Comparison of ENCODE assay signal across 28 cellular contexts in genomic region chr4:164379694-164380093, GRCh38.
"Had no signal": no experiment of that assay in that cellular context is flagged by ENCODE, and none has a peak within 500 bp of the region (broad histone marks: within the 10 kb centered on the region; RNA-seq: fewer than 3 reads in every experiment).

No MANE protein-coding gene starts in this region.

- H3K36me3 Mint-ChIP-seq: immature natural killer cell; naive thymus-derived CD4-positive, alpha-beta T cell; neural progenitor cell; stimulated activated effector memory CD8-positive, alpha-beta T cell treated with anti-CD3 and anti-CD28 coated beads, Interleukin-12 subunit alpha, Interleukin-12 subunit beta, amount 100 ng/mL, for 72 hours had no signal

- H3K4me1 Mint-ChIP-seq: immature natural killer cell; naive thymus-derived CD4-positive, alpha-beta T cell; stimulated activated effector memory CD8-positive, alpha-beta T cell treated with anti-CD3 and anti-CD28 coated beads, Interleukin-12 subunit alpha, Interleukin-12 subunit beta, amount 100 ng/mL, for 72 hours had no signal

- H3K4me1 ChIP-seq: colonic mucosa, foreskin keratinocyte, parathyroid adenoma had no signal

- H3K27me3 ChIP-seq: colonic mucosa, right atrium auricular region had no signal

- H3K4me2 ChIP-seq: neural progenitor cell had no signal

- H3K4me3 ChIP-seq: colonic mucosa, esophagus muscularis mucosa, gastroesophageal sphincter, heart right ventricle, lung, neural progenitor cell, right atrium auricular region, stomach, tibial artery, upper lobe of left lung had no signal

- H3K9me3 Mint-ChIP-seq: dendritic cell treated with granulocyte-macrophage colony-stimulating factor and Interleukin-4, amounts not matched to agents 40 ng/mL and 50 ng/mL, for 4 days; endodermal cell; nephron; neural progenitor cell had no signal

- DNase-seq: colonic mucosa; effector CD8-positive, alpha-beta T cell; endodermal cell; foreskin keratinocyte; heart right ventricle; hypothalamus; immature natural killer cell; mesenchymal stem cell; midbrain; naive thymus-derived CD4-positive, alpha-beta T cell; stimulated activated CD4-positive, alpha-beta T cell treated with anti-CD3 and anti-CD28 coated beads, Interleukin-2, amount 100 ng/mL, for 24 hours; stimulated activated CD4-positive, alpha-beta T cell treated with anti-CD3 and anti-CD28 coated beads, Interleukin-4, amount 100 ng/mL, for 24 hours; stimulated activated naive CD4-positive, alpha-beta T cell treated with Interleukin-2 at 50 U/mL for 16 hours; stomach; tibial artery; upper lobe of left lung had no signal

- H3K9me3 ChIP-seq: colonic mucosa, esophagus muscularis mucosa, gastroesophageal sphincter, heart right ventricle, right atrium auricular region, tibial artery, upper lobe of left lung had no signal

- H3K9ac ChIP-seq: neural progenitor cell, parathyroid adenoma had no signal

- H3K79me2 ChIP-seq: parathyroid adenoma had no signal

- H3K36me3 ChIP-seq: colonic mucosa, esophagus muscularis mucosa, gastroesophageal sphincter, heart right ventricle, neural progenitor cell, right atrium auricular region, stomach, tibial artery, upper lobe of left lung had no signal

- H3K27ac Mint-ChIP-seq: dendritic cell treated with granulocyte-macrophage colony-stimulating factor and Interleukin-4, amounts not matched to agents 40 ng/mL and 50 ng/mL, for 4 days; endodermal cell; immature natural killer cell; naive thymus-derived CD4-positive, alpha-beta T cell; nephron; neural progenitor cell; progenitor cell of endocrine pancreas; stimulated activated effector memory CD8-positive, alpha-beta T cell treated with anti-CD3 and anti-CD28 coated beads, Interleukin-12 subunit alpha, Interleukin-12 subunit beta, amount 100 ng/mL, for 72 hours had no signal

- H3K4me3 Mint-ChIP-seq: dendritic cell treated with granulocyte-macrophage colony-stimulating factor and Interleukin-4, amounts not matched to agents 40 ng/mL and 50 ng/mL, for 4 days; endodermal cell; immature natural killer cell; naive thymus-derived CD4-positive, alpha-beta T cell; nephron; neural progenitor cell; stimulated activated effector memory CD8-positive, alpha-beta T cell treated with anti-CD3 and anti-CD28 coated beads, Interleukin-12 subunit alpha, Interleukin-12 subunit beta, amount 100 ng/mL, for 72 hours had no signal

- ATAC-seq: foreskin keratinocyte; gastroesophageal sphincter; heart right ventricle; left lobe of liver; naive thymus-derived CD4-positive, alpha-beta T cell; sciatic nerve; stimulated activated effector memory CD8-positive, alpha-beta T cell treated with anti-CD3 and anti-CD28 coated beads, Interleukin-12 subunit alpha, Interleukin-12 subunit beta, amount 100 ng/mL, for 72 hours had no signal

- H2AFZ ChIP-seq: neural progenitor cell, parathyroid adenoma had no signal

- H3K27ac ChIP-seq: colonic mucosa, esophagus muscularis mucosa, foreskin keratinocyte, gastroesophageal sphincter, heart right ventricle, neural progenitor cell, parathyroid adenoma, right atrium auricular region, stomach, tibial artery, upper lobe of left lung had no signal
